ENCODE assay signal across 12 cellular contexts in the genomic region with DNA sequence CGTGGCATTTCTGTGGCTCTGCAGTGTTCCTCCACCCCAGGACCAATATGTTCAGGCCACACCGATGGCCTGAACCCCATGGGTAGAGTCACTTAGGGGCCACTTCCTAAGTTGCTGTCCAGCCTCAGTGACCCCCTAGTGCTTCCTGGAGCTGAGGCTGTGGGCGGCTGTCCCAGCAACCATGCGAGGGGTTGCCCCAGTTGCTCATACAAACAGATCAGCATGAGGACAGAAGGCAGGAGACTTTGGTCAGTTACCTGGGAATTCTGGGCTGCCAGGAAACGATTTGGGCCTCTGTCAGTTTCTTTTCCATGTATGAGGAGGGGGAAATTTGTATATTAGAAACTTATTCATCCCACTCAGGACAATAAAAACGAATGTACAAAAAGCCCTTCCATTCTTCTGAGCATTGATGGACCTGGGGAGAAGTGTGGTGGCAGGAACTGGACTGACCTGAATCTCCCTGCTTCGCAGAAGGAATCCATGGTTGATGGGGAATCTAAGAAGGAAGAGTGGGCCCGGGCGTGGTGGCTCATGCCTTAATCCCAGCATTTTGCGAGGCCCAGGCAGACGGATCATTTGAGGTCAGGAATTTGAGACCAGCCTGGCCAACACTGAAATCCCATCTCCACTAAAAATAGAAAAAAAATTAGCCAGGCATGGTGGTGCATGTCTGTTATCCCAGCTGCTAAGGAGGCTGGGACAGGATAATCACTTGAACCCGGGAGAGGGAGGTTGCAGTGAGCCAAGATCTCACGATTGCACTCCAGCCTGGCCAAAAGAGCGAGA. TPM values are rescaled to one million over a fixed set of nuclear protein-coding genes. Genes with fewer than 3 reads are reported as not detected.
A peak's percentile ranks its signal among the peaks of the same experiment; 100 is the strongest.
DNase-seq lines count a peak whose midpoint lies in the region; ATAC-seq, FAIRE-seq and TF ChIP-seq lines count a peak whose summit lies in the region.
"Had no signal": no experiment of that assay in that cellular context is flagged by ENCODE, and none has a peak within 500 bp of the region (broad histone marks: within the 10 kb centered on the region; RNA-seq: fewer than 3 reads in every experiment).

No MANE protein-coding gene starts in this region.

- H3K4me2 ChIP-seq in K562 (ENCODE audit: insufficient read depth, low read length): no peak overlapping the region

- H3K36me3 Mint-ChIP-seq in CD4-positive, CD25-positive, alpha-beta regulatory T cell: peaks cover 3% of the 10 kb centered on the region
- no peaks in the 10 kb centered on the region for H3K36me3 Mint-ChIP-seq in HFFc6 (ENCODE audit: low read depth)
- no peaks in the 10 kb centered on the region for H3K36me3 Mint-ChIP-seq in nephron progenitor cell (ENCODE audit: low read depth)

- no peak for DNase-seq in CD4-positive, CD25-positive, alpha-beta regulatory T cell
- DNase-seq in HFFc6: no peak
- DNase-seq in K562 (ENCODE audit: extremely low read depth in 1 of 4, low spot score in 3 of 4): no peak
- no peak for DNase-seq in nephron progenitor cell
- DNase-seq in NCI-H2081 treated with DMSO at 0.1 percent for 48 hours (lab: John Stamatoyannopoulos, UW): no peak
- DNase-seq in GM19239 (ENCODE audit: insufficient read length, low spot score): no peak
- DNase-seq: NCI-H446; stimulated activated CD4-positive, alpha-beta T cell treated with anti-CD3 and anti-CD28 coated beads, Interleukin-1b, Interleukin-23, amount 100 ng/mL, for 48 hours had no signal

- H3K27ac Mint-ChIP-seq in CD4-positive, CD25-positive, alpha-beta regulatory T cell: peak overlapping the region; percentile 87 to 97 (median 90)
- H3K27ac Mint-ChIP-seq in HFFc6 (peak overlapping the region; percentile 84; the same call in 1 of the 2 replicates), nephron progenitor cell (no peak overlapping the region)

- peak overlapping the region in 1 of 2 experiments; percentile 97; a peak in 1 of 4 replicates for H3K9ac ChIP-seq in K562 (ENCODE audit: insufficient read depth in 1 of 2, low read depth in 2 of 2, low read length in 2 of 2)

- H3K9me3 Mint-ChIP-seq in CD4-positive, CD25-positive, alpha-beta regulatory T cell: peaks cover 0 to 2% (median 0%) of the 10 kb centered on the region in 7 donors
- H3K9me3 Mint-ChIP-seq in HFFc6: no peaks in the 10 kb centered on the region
- H3K9me3 Mint-ChIP-seq in nephron progenitor cell: no peaks in the 10 kb centered on the region

- ATAC-seq in CD4-positive, CD25-positive, alpha-beta regulatory T cell (ENCODE audit: low read depth in 2 of 2): no peak
- ATAC-seq in K562 (no peak), HG02763 (IDR thresholded peaks at IDR 0.05; ENCODE audit: unreplicated experiment) (no peak), HG03457 (IDR thresholded peaks at IDR 0.05; ENCODE audit: unreplicated experiment) (no peak)

- CTCF ChIA-PET in K562 (lab: Yijun Ruan, JAX; ENCODE audit: low intra/inter-chr PET ratio): no interaction called here

- H3K4me3 ChIP-seq in CD4-positive, CD25-positive, alpha-beta regulatory T cell (ENCODE audit: low read depth, low read length): peak overlapping the region; percentile 48
- no peak overlapping the region for H3K4me3 ChIP-seq in K562

- H3K9me3 ChIP-seq in CD4-positive, CD25-positive, alpha-beta regulatory T cell (ENCODE audit: control insufficient read depth in 2 of 2, low read length in 2 of 2): no peaks in the 10 kb centered on the region
- H3K9me3 ChIP-seq in K562 (replicated peaks; ENCODE audit: control insufficient read depth, insufficient read depth, low read depth, low read length): no peaks in the 10 kb centered on the region

- TF ChIP-seq CTCF in HFFc6 (IDR thresholded peaks at IDR 0.05) (no peak), K562 (IDR thresholded peaks at IDR 0.05 in 2 of 3, conservative IDR thresholded peaks at IDR 0.05 in 1 of 3; ENCODE audit: insufficient read depth in 2 of 3, low read depth in 1 of 3, low read length in 3 of 3) (no peak), nephron progenitor cell (IDR thresholded peaks at IDR 0.05) (no peak)

- FAIRE-seq in K562 (lab: Jason Lieb, UNC) (no peak), GM19239 (lab: Jason Lieb, UNC) (no peak)
- FAIRE-seq: RCC 7860 had no signal

- in situ Hi-C loops in K562 (cut with MboI): no loop called here

- BruUV-seq in K562 (replicated peaks; lab: Mats Ljungman, UMichigan): no TSS peak

- H3K36me3 ChIP-seq in CD4-positive, CD25-positive, alpha-beta regulatory T cell (ENCODE audit: control insufficient read depth, insufficient read depth, low read length): no peaks in the 10 kb centered on the region
- no peaks in the 10 kb centered on the region for H3K36me3 ChIP-seq in K562 (ENCODE audit: control insufficient read depth, insufficient read depth, low read length)

- peaks cover 58% of the 10 kb centered on the region for H3K4me1 ChIP-seq in CD4-positive, CD25-positive, alpha-beta regulatory T cell (ENCODE audit: control insufficient read depth, insufficient read depth, low read length, poor library complexity, severe bottlenecking)
- H3K4me1 ChIP-seq in K562 (replicated peaks in 1 of 2; ENCODE audit: control insufficient read depth in 2 of 2, insufficient read depth in 2 of 2, low read length in 2 of 2): peaks cover 8 to 45% of the 10 kb centered on the region in 2 experiments

- H3K4me3 Mint-ChIP-seq in CD4-positive, CD25-positive, alpha-beta regulatory T cell: peak overlapping the region; percentile 86 to 97 (median 92)
- H3K4me3 Mint-ChIP-seq in HFFc6 (peak overlapping the region; percentile 85), nephron progenitor cell (peak overlapping the region; percentile 72)

- 0 out of 2 replicates have a peak, but pooled peaks cover 3% of the 10 kb centered on the region for H4K20me1 ChIP-seq in K562 (replicated peaks; ENCODE audit: control insufficient read depth, insufficient read depth, low read length)

- H3K27ac ChIP-seq in CD4-positive, CD25-positive, alpha-beta regulatory T cell (ENCODE audit: insufficient read depth, low read length, poor library complexity, severe bottlenecking): no peak overlapping the region
- H3K27ac ChIP-seq in K562 (ENCODE audit: extremely low read depth, low read depth, low read length): no peak overlapping the region

- peaks cover 2% of the 10 kb centered on the region; the same call in 2 of the 3 replicates for H3K79me2 ChIP-seq in K562 (ENCODE audit: control insufficient read depth, insufficient read depth, low read length)

- 63% methylated on average over 14 of the region's 14 CpGs for WGBS in K562 (ENCODE audit: insufficient coverage, low coverage, missing lambda C conversion rate)

- TF ChIP-seq EP300 in K562 (IDR thresholded peaks at IDR 0.05; ENCODE audit: low read length): no peak

- peaks cover 4% of the 10 kb centered on the region for H3K9me1 ChIP-seq in K562 (ENCODE audit: control insufficient read depth, insufficient read depth, low read length)

- POLR2A ChIA-PET in K562 (lab: Yijun Ruan, JAX): interaction anchor here (0.5 to 1.0 kb wide), 3 partner anchors 16 to 34 kb away, joined by 3 read pairs; no protein-coding TSS in a partner anchor

- no peak for TF ChIP-seq RAD21 in K562 (CRISPR knock-in tag; conservative IDR thresholded peaks at IDR 0.05 in 1 of 2, IDR thresholded peaks at IDR 0.05 in 1 of 2)

- no peaks in the 10 kb centered on the region for H3K27me3 ChIP-seq in CD4-positive, CD25-positive, alpha-beta regulatory T cell (ENCODE audit: control insufficient read depth, insufficient read depth, low read length)
- no peaks in the 10 kb centered on the region for H3K27me3 ChIP-seq in K562 (ENCODE audit: control insufficient read depth in 2 of 2, insufficient read depth in 2 of 2, low read length in 2 of 2)

- TF ChIP-seq POLR2A in K562 (conservative IDR thresholded peaks at IDR 0.05): no peak

- H2AFZ ChIP-seq in K562 (ENCODE audit: low read depth, low read length): peak overlapping the region; percentile 97

- H3K4me1 Mint-ChIP-seq in CD4-positive, CD25-positive, alpha-beta regulatory T cell: peaks cover 4 to 64% (median 28%) of the 10 kb centered on the region in 4 donors
- peaks cover 14% of the 10 kb centered on the region for H3K4me1 Mint-ChIP-seq in HFFc6 (ENCODE audit: low read depth)
- peaks cover 30% of the 10 kb centered on the region for H3K4me1 Mint-ChIP-seq in nephron progenitor cell

- intact Hi-C loops in K562 (cut with micrococcal nuclease): no loop called here

- no peaks in the 10 kb centered on the region for H3K27me3 Mint-ChIP-seq in CD4-positive, CD25-positive, alpha-beta regulatory T cell
- H3K27me3 Mint-ChIP-seq in HFFc6 (ENCODE audit: insufficient read depth) (peaks cover 4% of the 10 kb centered on the region), nephron progenitor cell (ENCODE audit: low read depth, poor library complexity) (peaks cover 40% of the 10 kb centered on the region)

RNA-seq across cellular contexts. Expression of gene IL32, which starts 4.9 kb away (rescaled TPM):
- 1,611 TPM for total RNA-seq in CD4-positive, CD25-positive, alpha-beta regulatory T cell
- polyA plus RNA-seq in CD4-positive, CD25-positive, alpha-beta regulatory T cell: 1,000 to 10,000 TPM; 3,219 to 6,021 (median 4,004) TPM
- 1 to 10 TPM in 5 of 6 experiments, under 1 TPM in 1; 1.00 to 2.3 (median 1.7) TPM for total RNA-seq in HFFc6 (2021; fragmentation: NEBNext Ultra II Directional; extraction: Animal tissue kit (Norgen Biotek cat#: 25700))
- 1.1 TPM in 1 of 2 replicates, not detected in the other for total RNA-seq in K562 (2011; cell fraction: chromatin; rRNA removed; ENCODE audit: low replicate concordance)
- total RNA-seq in K562 (2011; cell fraction: nucleolus; rRNA removed): 0.50 and 1.1 TPM in 2 replicates
- total RNA-seq in K562 (2011; cell fraction: nucleoplasm; rRNA removed): not detected in 2 replicates
- not detected in 2 replicates for total RNA-seq in K562 (2014; rRNA removed)
- not detected in 2 replicates for total RNA-seq in K562 (2014; rRNA removed; fragmentation: Illumina TruSeq; extraction: Trizol)
- not detected in 2 replicates for total RNA-seq in K562 (2015; rRNA removed; fragmentation: Illumina TruSeq; extraction: Trizol)
- total RNA-seq in K562 (2021): 1.5 and 2.2 TPM in 2 replicates
- polyA plus RNA-seq in K562 (2011; rRNA removed): 0.21 TPM in 1 of 2 replicates, not detected in the other
- 0.40 TPM in 2 replicates for polyA plus RNA-seq in K562 (2011; cell fraction: cytosol; rRNA removed)
- polyA plus RNA-seq in K562 (2011; cell fraction: nucleus; rRNA removed): 0.29 and 0.43 TPM in 2 replicates
- 1.0 and 5.1 TPM in 2 replicates for polyA plus RNA-seq in K562 (2012)
- 0.31 and 0.64 TPM in 2 replicates for polyA plus RNA-seq in K562 (2014; fragmentation: Illumina TruSeq; extraction: Trizol)
- under 1 TPM; 0.24 to 0.42 TPM for polyA plus RNA-seq in K562 (2014; fragmentation: Nextera tagmentation; extraction: Ambion mirVana)
- polyA plus RNA-seq in K562 (2014; rRNA removed): 0.43 and 2.0 TPM in 2 replicates
- polyA minus RNA-seq in K562 (2011; rRNA and poly(A)+ RNA removed): not detected in 2 replicates
- polyA minus RNA-seq in K562 (2011; cell fraction: cytosol; rRNA and poly(A)+ RNA removed): not detected in 2 replicates
- not detected in 2 replicates for polyA minus RNA-seq in K562 (2011; cell fraction: nucleus; rRNA and poly(A)+ RNA removed)

RNA-seq across cellular contexts. Expression of gene MMP25, which starts 14.2 kb away (rescaled TPM):
- 1.6 TPM for total RNA-seq in CD4-positive, CD25-positive, alpha-beta regulatory T cell
- polyA plus RNA-seq in CD4-positive, CD25-positive, alpha-beta regulatory T cell: 1 to 10 TPM in 1 of 4 donors, under 1 TPM in 2, not detected in 1; 0.16 to 1.0 (median 0.29) TPM
- under 1 TPM in 3 of 6 experiments, not detected in 3; 0.05 to 0.17 (median 0.07) TPM for total RNA-seq in HFFc6 (2021; fragmentation: NEBNext Ultra II Directional; extraction: Animal tissue kit (Norgen Biotek cat#: 25700))
- total RNA-seq in K562 (2011; cell fraction: chromatin; rRNA removed; ENCODE audit: low replicate concordance): 0.14 TPM in 1 of 2 replicates, not detected in the other
- 0.17 TPM in 1 of 2 replicates, not detected in the other for total RNA-seq in K562 (2011; cell fraction: nucleolus; rRNA removed)
- 0.07 and 0.15 TPM in 2 replicates for total RNA-seq in K562 (2011; cell fraction: nucleoplasm; rRNA removed)
- total RNA-seq in K562 (2014; rRNA removed): not detected in 2 replicates
- total RNA-seq in K562 (2014; rRNA removed; fragmentation: Illumina TruSeq; extraction: Trizol): not detected in 2 replicates
- total RNA-seq in K562 (2015; rRNA removed; fragmentation: Illumina TruSeq; extraction: Trizol): 0.04 TPM in 1 of 2 replicates, not detected in the other
- 0.09 TPM in 1 of 2 replicates, not detected in the other for total RNA-seq in K562 (2021)
- not detected in 2 replicates for polyA plus RNA-seq in K562 (2011; rRNA removed)
- 0.01 TPM in 1 of 2 replicates, not detected in the other for polyA plus RNA-seq in K562 (2011; cell fraction: cytosol; rRNA removed)
- 0.03 and 0.08 TPM in 2 replicates for polyA plus RNA-seq in K562 (2011; cell fraction: nucleus; rRNA removed)
- 0.51 and 0.58 TPM in 2 replicates for polyA plus RNA-seq in K562 (2012)
- polyA plus RNA-seq in K562 (2014; fragmentation: Illumina TruSeq; extraction: Trizol): 0.03 TPM in 1 of 2 replicates, not detected in the other
- polyA plus RNA-seq in K562 (2014; fragmentation: Nextera tagmentation; extraction: Ambion mirVana): not detected
- polyA plus RNA-seq in K562 (2014; rRNA removed): not detected in 2 replicates
- not detected in 2 replicates for polyA minus RNA-seq in K562 (2011; rRNA and poly(A)+ RNA removed)
- 0.19 TPM in 1 of 2 replicates, not detected in the other for polyA minus RNA-seq in K562 (2011; cell fraction: cytosol; rRNA and poly(A)+ RNA removed)
- polyA minus RNA-seq in K562 (2011; cell fraction: nucleus; rRNA and poly(A)+ RNA removed): not detected in 2 replicates
- total RNA-seq: chondrocyte had no signal

RNA-seq across cellular contexts. Expression of gene BICDL2, which starts 23.8 kb away (rescaled TPM):
- total RNA-seq in CD4-positive, CD25-positive, alpha-beta regulatory T cell: not detected
- polyA plus RNA-seq in CD4-positive, CD25-positive, alpha-beta regulatory T cell: not detected
- total RNA-seq in HFFc6 (2021; fragmentation: NEBNext Ultra II Directional; extraction: Animal tissue kit (Norgen Biotek cat#: 25700)): not detected
- total RNA-seq in K562 (2011; cell fraction: chromatin; rRNA removed; ENCODE audit: low replicate concordance): 0.23 and 0.65 TPM in 2 replicates
- 1.1 and 1.2 TPM in 2 replicates for total RNA-seq in K562 (2011; cell fraction: nucleolus; rRNA removed)
- 0.29 and 0.46 TPM in 2 replicates for total RNA-seq in K562 (2011; cell fraction: nucleoplasm; rRNA removed)
- total RNA-seq in K562 (2014; rRNA removed) (0.09 and 0.12 TPM in 2 replicates), K562 (2014; rRNA removed; fragmentation: Illumina TruSeq; extraction: Trizol) (not detected in 2 replicates), K562 (2015; rRNA removed; fragmentation: Illumina TruSeq; extraction: Trizol) (0.08 TPM in 1 of 2 replicates, not detected in the other), K562 (2021) (0.09 TPM in 2 replicates)
- polyA plus RNA-seq in K562 (2011; rRNA removed) (0.18 and 0.28 TPM in 2 replicates), K562 (2014; fragmentation: Illumina TruSeq; extraction: Trizol) (not detected in 2 replicates), K562 (2014; fragmentation: Nextera tagmentation; extraction: Ambion mirVana) (not detected), K562 (2014; rRNA removed) (not detected in 2 replicates)
- 0.32 and 0.63 TPM in 2 replicates for polyA plus RNA-seq in K562 (2011; cell fraction: cytosol; rRNA removed)
- 0.28 and 0.41 TPM in 2 replicates for polyA plus RNA-seq in K562 (2011; cell fraction: nucleus; rRNA removed)
- polyA plus RNA-seq in K562 (2012): 0.17 and 0.27 TPM in 2 replicates
- polyA minus RNA-seq in K562 (2011; rRNA and poly(A)+ RNA removed): not detected in 2 replicates
- 0.57 TPM in 1 of 2 replicates, not detected in the other for polyA minus RNA-seq in K562 (2011; cell fraction: cytosol; rRNA and poly(A)+ RNA removed)
- 0.44 and 0.54 TPM in 2 replicates for polyA minus RNA-seq in K562 (2011; cell fraction: nucleus; rRNA and poly(A)+ RNA removed)
- total RNA-seq: chondrocyte had no signal

RNA-seq across cellular contexts. Expression of gene THOC6, which starts 36.7 kb away (rescaled TPM):
- total RNA-seq in CD4-positive, CD25-positive, alpha-beta regulatory T cell: 16.2 TPM
- 10 to 100 TPM; 37.1 to 49.2 (median 41.0) TPM for polyA plus RNA-seq in CD4-positive, CD25-positive, alpha-beta regulatory T cell
- 10 to 100 TPM; 18.2 to 21.6 (median 19.9) TPM for total RNA-seq in HFFc6 (2021; fragmentation: NEBNext Ultra II Directional; extraction: Animal tissue kit (Norgen Biotek cat#: 25700))
- 53.2 and 110 TPM in 2 replicates for total RNA-seq in K562 (2011; cell fraction: chromatin; rRNA removed; ENCODE audit: low replicate concordance)
- total RNA-seq in K562 (2011; cell fraction: nucleolus; rRNA removed): 76.5 and 89.0 TPM in 2 replicates
- 47.3 and 55.1 TPM in 2 replicates for total RNA-seq in K562 (2011; cell fraction: nucleoplasm; rRNA removed)
- total RNA-seq in K562 (2014; rRNA removed) (51.2 and 66.7 TPM in 2 replicates), K562 (2014; rRNA removed; fragmentation: Illumina TruSeq; extraction: Trizol) (13.2 and 22.3 TPM in 2 replicates), K562 (2015; rRNA removed; fragmentation: Illumina TruSeq; extraction: Trizol) (42.7 and 46.7 TPM in 2 replicates), K562 (2021) (65.4 and 70.1 TPM in 2 replicates)
- polyA plus RNA-seq in K562 (2011; rRNA removed) (38.7 and 47.4 TPM in 2 replicates), K562 (2014; fragmentation: Illumina TruSeq; extraction: Trizol) (42.3 and 48.3 TPM in 2 replicates), K562 (2014; fragmentation: Nextera tagmentation; extraction: Ambion mirVana) (1 to 10 TPM; 2.5 to 5.5 TPM), K562 (2014; rRNA removed) (64.5 and 66.6 TPM in 2 replicates)
- 53.0 and 93.1 TPM in 2 replicates for polyA plus RNA-seq in K562 (2011; cell fraction: cytosol; rRNA removed)
- 154 TPM in 2 replicates for polyA plus RNA-seq in K562 (2011; cell fraction: nucleus; rRNA removed)
- polyA plus RNA-seq in K562 (2012): 65.3 and 65.6 TPM in 2 replicates
- polyA minus RNA-seq in K562 (2011; rRNA and poly(A)+ RNA removed): 19.6 and 28.3 TPM in 2 replicates
- polyA minus RNA-seq in K562 (2011; cell fraction: cytosol; rRNA and poly(A)+ RNA removed): 32.0 and 41.0 TPM in 2 replicates
- 17.4 and 24.7 TPM in 2 replicates for polyA minus RNA-seq in K562 (2011; cell fraction: nucleus; rRNA and poly(A)+ RNA removed)

RNA-seq across cellular contexts. Expression of gene HCFC1R1, which starts 36.8 kb away (rescaled TPM):
- total RNA-seq in CD4-positive, CD25-positive, alpha-beta regulatory T cell: 12.9 TPM
- 10 to 100 TPM; 18.0 to 20.7 (median 19.0) TPM for polyA plus RNA-seq in CD4-positive, CD25-positive, alpha-beta regulatory T cell
- 10 to 100 TPM; 54.6 to 90.3 (median 83.2) TPM for total RNA-seq in HFFc6 (2021; fragmentation: NEBNext Ultra II Directional; extraction: Animal tissue kit (Norgen Biotek cat#: 25700))
- total RNA-seq in K562 (2011; cell fraction: chromatin; rRNA removed; ENCODE audit: low replicate concordance): 4.0 and 6.9 TPM in 2 replicates
- total RNA-seq in K562 (2011; cell fraction: nucleolus; rRNA removed): 7.2 and 7.8 TPM in 2 replicates
- 2.9 and 7.3 TPM in 2 replicates for total RNA-seq in K562 (2011; cell fraction: nucleoplasm; rRNA removed)
- 19.3 and 32.1 TPM in 2 replicates for total RNA-seq in K562 (2014; rRNA removed)
- total RNA-seq in K562 (2014; rRNA removed; fragmentation: Illumina TruSeq; extraction: Trizol): 3.9 and 5.1 TPM in 2 replicates
- total RNA-seq in K562 (2015; rRNA removed; fragmentation: Illumina TruSeq; extraction: Trizol): 9.4 and 11.2 TPM in 2 replicates
- 27.8 and 29.0 TPM in 2 replicates for total RNA-seq in K562 (2021)
- polyA plus RNA-seq in K562 (2011; rRNA removed): 5.2 and 8.1 TPM in 2 replicates
- polyA plus RNA-seq in K562 (2011; cell fraction: cytosol; rRNA removed): 14.9 and 33.5 TPM in 2 replicates
- 15.9 and 23.6 TPM in 2 replicates for polyA plus RNA-seq in K562 (2011; cell fraction: nucleus; rRNA removed)
- polyA plus RNA-seq in K562 (2012): 33.0 and 38.8 TPM in 2 replicates
- polyA plus RNA-seq in K562 (2014; fragmentation: Illumina TruSeq; extraction: Trizol): 15.6 and 31.2 TPM in 2 replicates
- 1 to 10 TPM; 2.2 to 4.1 TPM for polyA plus RNA-seq in K562 (2014; fragmentation: Nextera tagmentation; extraction: Ambion mirVana)
- 19.2 and 24.0 TPM in 2 replicates for polyA plus RNA-seq in K562 (2014; rRNA removed)
- 1.4 and 2.3 TPM in 2 replicates for polyA minus RNA-seq in K562 (2011; rRNA and poly(A)+ RNA removed)
- 8.2 and 13.5 TPM in 2 replicates for polyA minus RNA-seq in K562 (2011; cell fraction: cytosol; rRNA and poly(A)+ RNA removed)
- 2.3 and 4.6 TPM in 2 replicates for polyA minus RNA-seq in K562 (2011; cell fraction: nucleus; rRNA and poly(A)+ RNA removed)

Comparison
In these comparisons a context has a peak if more than half of its experiments do, and no peak if none do; other contexts are left out.
1. RNA of gene IL32, which starts 4.9 kb away (total RNA-seq): 1,611 TPM in CD4-positive, CD25-positive, alpha-beta regulatory T cell (single experiment); 1.00 to 2.3 TPM in HFFc6 and 0.50 to 2.2 TPM in K562; every median in the first group is over 100 times any median in the second.
2. Peak in every context shown above with its lines, with median percentiles within 50 percentile points of each other: H3K4me3 Mint-ChIP-seq.